8 cellular contexts compared by ENCODE assay signal in the genomic region with DNA sequence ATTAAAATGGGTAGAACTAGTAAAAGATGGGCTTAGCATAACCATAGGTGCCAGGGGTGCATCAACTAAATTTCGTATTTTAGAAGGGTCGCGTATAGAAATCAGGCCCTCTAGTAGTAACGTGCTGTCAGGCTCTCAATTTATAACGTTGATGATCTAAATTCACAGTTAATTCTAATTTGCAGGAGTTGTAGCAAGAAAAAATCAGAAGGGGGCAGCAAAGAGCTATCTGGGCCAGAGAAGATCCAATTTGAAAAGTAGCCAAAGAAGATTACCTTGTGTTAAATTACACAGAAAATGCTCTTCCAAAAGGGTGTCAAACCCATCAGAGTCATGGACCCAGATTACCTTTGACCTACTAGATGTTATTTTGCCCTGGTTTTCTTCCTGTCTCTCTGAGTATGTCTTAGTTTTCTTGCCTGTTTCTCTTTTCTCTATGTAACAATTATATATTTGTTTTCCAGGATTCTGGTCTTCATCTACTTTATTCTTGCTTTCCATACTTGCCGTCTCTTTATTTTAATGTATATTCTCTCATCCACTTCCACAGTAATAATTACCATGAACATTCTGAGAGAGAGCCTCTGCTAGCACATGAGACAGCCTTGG.
DNase-seq lines count a peak whose midpoint lies in the region; ATAC-seq and TF ChIP-seq lines count a peak whose summit lies in the region.

No MANE protein-coding gene starts in this region.

- peak; percentile 41; the same call in 1 of the 2 replicates for TF ChIP-seq CTCF in AG04450 (IDR thresholded peaks at IDR 0.05; ENCODE audit: low read depth, low read length)
- TF ChIP-seq CTCF in dorsolateral prefrontal cortex (IDR thresholded peaks at IDR 0.05 in 54 of 56, conservative IDR thresholded peaks at IDR 0.05 in 2 of 56; ENCODE audit: low read depth in 1 of 56, partially characterized antibody in 56 of 56), result peak; percentile 56 to 90 (median 78)
- TF ChIP-seq CTCF in neural progenitor cell (IDR thresholded peaks at IDR 0.05), result peak; percentile 77

- no peak overlapping the region for H3K27ac Mint-ChIP-seq in neural progenitor cell

- DNase-seq in AG04450 (ENCODE audit: low read depth, low spot score) (no peak), NCI-H82 treated with DMSO at 0.1 percent for 48 hours (lab: John Stamatoyannopoulos, UW; ENCODE audit: unreplicated experiment) (peak; percentile 65), dorsolateral prefrontal cortex (no peak), neural progenitor cell (ENCODE audit: low spot score) (peak; percentile 50), islet precursor cell (no peak)
- DNase-seq in activated CD4-positive, CD25-positive, alpha-beta regulatory T cell treated with anti-CD3 and anti-CD28 coated beads, Interleukin-2, amount 50 U/mL, for 72 hours, result no peak

- no peaks in the 10 kb centered on the region; the same call in 1 of the 2 replicates for H3K9me3 ChIP-seq in AG04450 (ENCODE audit: control insufficient read depth, insufficient read depth, low read length)
- H3K9me3 ChIP-seq in neural progenitor cell (ENCODE audit: low read depth), result no peaks in the 10 kb centered on the region

- H3K27me3 Mint-ChIP-seq in neural progenitor cell (ENCODE audit: insufficient read depth, low read depth), result no peaks in the 10 kb centered on the region

- H3K27me3 ChIP-seq in AG04450 (ENCODE audit: control insufficient read depth, insufficient read depth, low read length), result no peaks in the 10 kb centered on the region
- peaks cover 0 to 6% (median 0%) of the 10 kb centered on the region in 45 donors for H3K27me3 ChIP-seq in dorsolateral prefrontal cortex
- H3K27me3 ChIP-seq in neural progenitor cell, result no peaks in the 10 kb centered on the region

- peak overlapping the region; percentile 14 for H2AFZ ChIP-seq in neural progenitor cell (replicated peaks)

- intact Hi-C loops in dorsolateral prefrontal cortex (cut with DNase I), result loop anchor here (5.0 to 10.0 kb wide), 2 partner anchors 1012 to 1014 kb away; no protein-coding TSS in a partner anchor

- no peaks in the 10 kb centered on the region for H3K36me3 Mint-ChIP-seq in neural progenitor cell

- no peaks in the 10 kb centered on the region for H4K20me1 ChIP-seq in neural progenitor cell (ENCODE audit: low read depth)

- no peak overlapping the region for H3K9ac ChIP-seq in neural progenitor cell

- H3F3A ChIP-seq in neural progenitor cell (ENCODE audit: low read depth), result no peaks in the 10 kb centered on the region

- H3K4me3 ChIP-seq in AG04450 (ENCODE audit: low read depth, low read length) (no peak overlapping the region), dorsolateral prefrontal cortex (no peak overlapping the region), neural progenitor cell (no peak overlapping the region)

- H3K4me3 Mint-ChIP-seq in neural progenitor cell, result no peak overlapping the region

- POLR2A ChIA-PET in AG04450 (lab: Yijun Ruan, JAX), result no interaction called here

- peaks cover 4% of the 10 kb centered on the region for H3K9me3 Mint-ChIP-seq in neural progenitor cell

- H3K4me1 ChIP-seq in neural progenitor cell, result no peaks in the 10 kb centered on the region

- H3K36me3 ChIP-seq in neural progenitor cell, result no peaks in the 10 kb centered on the region

- no peaks in the 10 kb centered on the region for H3K79me2 ChIP-seq in neural progenitor cell (ENCODE audit: low read depth)

- H3K4me2 ChIP-seq in neural progenitor cell, result no peak overlapping the region

- no peaks in the 10 kb centered on the region for H3K4me1 Mint-ChIP-seq in neural progenitor cell

- no peak overlapping the region for H3K27ac ChIP-seq in AG04450 (ENCODE audit: low read depth, low read length)
- H3K27ac ChIP-seq in dorsolateral prefrontal cortex, result no peak overlapping the region
- H3K27ac ChIP-seq in neural progenitor cell, result no peak overlapping the region

- peak; percentile 58 for ATAC-seq in GM18502 (IDR thresholded peaks at IDR 0.05; ENCODE audit: poor library complexity, unreplicated experiment)
- peak; percentile 77 for ATAC-seq in HG03432 (IDR thresholded peaks at IDR 0.05; ENCODE audit: unreplicated experiment)

- CTCF ChIA-PET in AG04450 (lab: Charles Lee), result no interaction called here

Comparison
In these comparisons a context has a peak if more than half of its experiments do, and no peak if none do; other contexts are left out.
1. DNase-seq: peak in NCI-H82 treated with DMSO at 0.1 percent for 48 hours (single experiment) and neural progenitor cell (single experiment); none in AG04450 (single experiment), dorsolateral prefrontal cortex (0 of 10), activated CD4-positive, CD25-positive, alpha-beta regulatory T cell treated with anti-CD3 and anti-CD28 coated beads, Interleukin-2, amount 50 U/mL, for 72 hours (single experiment) and islet precursor cell (single experiment).
2. Peak in every context shown above with its lines, with median percentiles within 50 percentile points of each other: CTCF ChIP-seq.